Comparison of ENCODE assay signal across 8 cellular contexts in the genomic region with DNA sequence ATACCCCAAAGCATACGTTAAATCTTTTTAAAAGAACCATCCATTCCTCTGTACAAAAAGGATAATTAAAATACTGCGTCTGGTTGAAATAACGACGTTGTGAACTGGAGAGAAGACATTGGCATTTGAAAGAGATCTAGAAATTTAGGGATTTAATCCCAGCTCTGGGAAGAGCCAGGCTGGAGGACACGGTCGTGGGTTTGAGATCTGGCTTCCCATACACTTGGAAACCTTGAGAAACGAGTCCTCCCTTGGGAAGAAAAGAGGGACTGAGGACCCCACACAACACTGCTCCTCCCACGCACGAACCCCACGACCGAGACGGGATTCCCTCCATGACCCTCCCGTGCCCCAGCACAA. TPM values are rescaled to one million over a fixed set of nuclear protein-coding genes. Genes with fewer than 3 reads are reported as not detected.
DNase-seq lines count a peak whose midpoint lies in the region; ATAC-seq and TF ChIP-seq lines count a peak whose summit lies in the region.

No MANE protein-coding gene starts in this region.

- no peak for ATAC-seq in GM21528 (IDR thresholded peaks at IDR 0.05; ENCODE audit: low FRiP score, unreplicated experiment)

- DNase-seq in SK-N-MC (ENCODE audit: low read depth, low spot score) (no peak), fibroblast of villous mesenchyme (ENCODE audit: low read depth) (peak; percentile 16), NCI-H2196 (lab: John Stamatoyannopoulos, UW; ENCODE audit: unreplicated experiment) (no peak), NCI-H446 treated with DMSO at 0.1 percent for 48 hours (lab: John Stamatoyannopoulos, UW) (no peak), GM19238 (ENCODE audit: insufficient read length, low spot score) (no peak)

- H3K36me3 ChIP-seq in SK-N-MC (ENCODE audit: insufficient read depth, low read length) (no peaks in the 10 kb centered on the region), rectal smooth muscle tissue (ENCODE audit: control insufficient read depth, insufficient read depth, low read length) (no peaks in the 10 kb centered on the region)

- peak overlapping the region; percentile 86 for H3K4me3 ChIP-seq in GM12875 (ENCODE audit: low read depth, low read length)
- peak overlapping the region; percentile 91 for H3K4me3 ChIP-seq in SK-N-MC
- peak overlapping the region; percentile 99 for H3K4me3 ChIP-seq in fibroblast of villous mesenchyme (ENCODE audit: low read depth, low read length)
- peak overlapping the region; percentile 92 for H3K4me3 ChIP-seq in rectal smooth muscle tissue (ENCODE audit: low read length)

- H3K4me1 ChIP-seq in rectal smooth muscle tissue (ENCODE audit: control insufficient read depth, insufficient read depth, low read length) = no peaks in the 10 kb centered on the region

- H3K9ac ChIP-seq in SK-N-MC (ENCODE audit: insufficient read length) (peak overlapping the region; percentile 77), rectal smooth muscle tissue (ENCODE audit: low read length) (peak overlapping the region; percentile 3)

- no peaks in the 10 kb centered on the region for H3K27me3 ChIP-seq in rectal smooth muscle tissue (ENCODE audit: control insufficient read depth, insufficient read depth, low read length)

- TF ChIP-seq CTCF in GM12875 (IDR thresholded peaks at IDR 0.05; ENCODE audit: borderline replicate concordance, insufficient read depth, low read depth, low read length) (no peak), fibroblast of villous mesenchyme (IDR thresholded peaks at IDR 0.05; ENCODE audit: insufficient read depth, low read depth, low read length) (no peak)

- H3K27ac ChIP-seq in SK-N-MC = no peak overlapping the region
- peak overlapping the region; percentile 64 for H3K27ac ChIP-seq in rectal smooth muscle tissue (ENCODE audit: low read depth, low read length)

- H3K9me3 ChIP-seq in SK-N-MC (ENCODE audit: low read depth, low read length) = no peaks in the 10 kb centered on the region

RNA-seq across cellular contexts. Expression of a gene that starts 0.6 kb away (rescaled TPM):
- total RNA-seq in fibroblast of villous mesenchyme = 1.9 and 3.0 TPM in 2 replicates

RNA-seq across cellular contexts. Expression of a gene that starts 43.2 kb away (rescaled TPM):
- total RNA-seq in fibroblast of villous mesenchyme = 1.3 and 3.5 TPM in 2 replicates
